ENCODE assay signal across 8 cellular contexts in genomic region chr14:102319351-102320032, GRCh38. TPM values are rescaled to one million over a fixed set of nuclear protein-coding genes. Genes with fewer than 3 reads are reported as not detected.
A peak's percentile ranks its signal among the peaks of the same experiment; 100 is the strongest.
DNase-seq lines count a peak whose midpoint lies in the region; ATAC-seq and TF ChIP-seq lines count a peak whose summit lies in the region.

Gene ZNF839 (plus strand): TSS chr14:102319746. CDS start chr14:102319766, 20 bp downstream.

- DNase-seq in GDM1 (lab: John Stamatoyannopoulos, UW) (peak; percentile 84), HEK293T (ENCODE audit: extremely low spot score) (peak; percentile 84), NCI-H1092 (lab: John Stamatoyannopoulos, UW) (peak; percentile 84), SK-N-DZ (ENCODE audit: low spot score) (peak; percentile 80), foreskin keratinocyte (peak; percentile 54 to 74), stromal cell of bone marrow (ENCODE audit: low read depth) (peak; percentile 77)
- peak; percentile 88 to 93 (median 90) for DNase-seq in activated naive CD4-positive, alpha-beta T cell (lab: John Stamatoyannopoulos, UW)

- H3K9me3 ChIP-seq in neuron (ENCODE audit: low read length): no peaks in the 10 kb centered on the region

- H3K4me1 ChIP-seq in foreskin keratinocyte (no peaks in the 10 kb centered on the region), neuron (ENCODE audit: insufficient read depth, low read length) (peaks cover 17% of the 10 kb centered on the region)

- TF ChIP-seq CTCF in foreskin keratinocyte (conservative IDR thresholded peaks at IDR 0.05): no peak

- CTCF ChIA-PET in HEK293T (lab: Yijun Ruan, JAX): interaction anchor here (0.6 kb wide), 2 partner anchors 75 to 342 kb away, joined by 3 read pairs; no protein-coding TSS in a partner anchor

- peak; percentile 53 for ATAC-seq in foreskin keratinocyte

- H3K4me3 ChIP-seq in neuron (ENCODE audit: low read length): peak within 1 kb of the TSS; percentile 80

- H2AFZ ChIP-seq in neuron (ENCODE audit: low read depth, low read length): peak within 1 kb of the TSS; percentile 57

- POLR2A ChIA-PET in HEK293T (lab: Yijun Ruan, JAX): interaction anchor here (0.5 to 1.8 kb wide), 8 partner anchors 10 to 694 kb away, joined by 3 to 7 read pairs (median 3); partner anchors contain the start of genes CINP, MOK and TECPR2

- no peaks in the 10 kb centered on the region for H3K36me3 ChIP-seq in neuron (ENCODE audit: insufficient read depth, low read length)

- H3K27me3 ChIP-seq in foreskin keratinocyte (no peaks in the 10 kb centered on the region), neuron (ENCODE audit: insufficient read depth, low read length) (no peaks in the 10 kb centered on the region)

- peak within 1 kb of the TSS; percentile 88 for H3K27ac ChIP-seq in foreskin keratinocyte

TF ChIP-seq in HEK293T, 16 proteins besides CTCF, POLR2A, EP300 and RAD21:
- TF ChIP-seq LEF1 (IDR thresholded peaks at IDR 0.05; ENCODE audit: borderline replicate concordance) (0 out of 2 replicates have a peak, but pooled peaks have one; percentile 7), NFRKB (IDR thresholded peaks at IDR 0.05) (no peak), PKNOX1 (IDR thresholded peaks at IDR 0.05) (peak; percentile 36; the same call in 1 of the 2 replicates), ZNF384 (IDR thresholded peaks at IDR 0.05) (no peak)
TF ChIP-seq in HEK293T: peak in this region for 2.

RNA-seq across cellular contexts. Expression of gene ZNF839, which starts in this region (rescaled TPM):
- 6.7 and 9.4 TPM in 2 replicates for polyA plus RNA-seq in SK-N-DZ (2014; cell fraction: cytosol; rRNA removed)
- 13.2 and 14.4 TPM in 2 replicates for polyA plus RNA-seq in SK-N-DZ (2014; cell fraction: nucleus; rRNA removed)
- 8.0 and 10.2 TPM in 2 replicates for total RNA-seq in foreskin keratinocyte
- polyA plus RNA-seq in foreskin keratinocyte: 6.5 and 7.4 TPM in 2 replicates

Comparison
In these comparisons a context has a peak if more than half of its experiments do, and no peak if none do; other contexts are left out.
1. Peak in every context shown above with its lines: DNase-seq, ATAC-seq, H3K4me3 ChIP-seq and H3K27ac ChIP-seq.